9 cellular contexts compared by ENCODE assay signal in genomic region chr1:237736372-237737029, GRCh38.
DNase-seq lines count a peak whose midpoint lies in the region; ATAC-seq and TF ChIP-seq lines count a peak whose summit lies in the region.
"Had no signal": no experiment of that assay in that cellular context is flagged by ENCODE, and none has a peak within 500 bp of the region (broad histone marks: within the 10 kb centered on the region; RNA-seq: fewer than 3 reads in every experiment).

No MANE protein-coding gene starts in this region.

- no TSS peak for BruUV-seq in mammary epithelial cell (replicated peaks; lab: Mats Ljungman, UMichigan)

- no peak overlapping the region for H2BK120ac ChIP-seq in neuronal stem cell (ENCODE audit: low read depth, low read length)

- H2BK5ac ChIP-seq in neuronal stem cell (ENCODE audit: low read length) = no peak overlapping the region

- H3K4me1 ChIP-seq in mammary epithelial cell (ENCODE audit: insufficient read depth, low read length) (no peaks in the 10 kb centered on the region), neuronal stem cell (ENCODE audit: control insufficient read depth in 2 of 2, insufficient read depth in 1 of 2, low read depth in 1 of 2, low read length in 2 of 2) (peaks cover 0 to 4% of the 10 kb centered on the region in 2 donors), esophagus squamous epithelium (no peaks in the 10 kb centered on the region)
- H3K4me1 ChIP-seq: ascending aorta, parathyroid adenoma had no signal

- H3K4me2 ChIP-seq in mammary epithelial cell (ENCODE audit: insufficient read depth, low read depth, low read length) (no peak overlapping the region), neuronal stem cell (ENCODE audit: insufficient read depth, low read length, poor library complexity, severe bottlenecking) (no peak overlapping the region)

- intact Hi-C loops in mammary epithelial cell (cut with micrococcal nuclease) (loop anchor here (5.0 kb wide), 1 partner anchor 59 kb away; no protein-coding TSS in a partner anchor), esophagus squamous epithelium (cut with DNase I) (no loop called here)

- H3K27ac ChIP-seq in mammary epithelial cell (ENCODE audit: insufficient read depth, low read depth, low read length) (no peak overlapping the region), neuronal stem cell (replicated peaks; ENCODE audit: low read length) (no peak overlapping the region), esophagus squamous epithelium (no peak overlapping the region)
- H3K27ac ChIP-seq: ascending aorta, parathyroid adenoma had no signal

- no peak overlapping the region for H2BK15ac ChIP-seq in neuronal stem cell (ENCODE audit: low read length)

- H3K4me3 ChIP-seq in mammary epithelial cell (replicated peaks in 1 of 3; ENCODE audit: insufficient read depth in 1 of 3, low read depth in 2 of 3, low read length in 3 of 3) (no peak overlapping the region), neuronal stem cell (ENCODE audit: low read length in 2 of 2) (no peak overlapping the region), esophagus squamous epithelium (no peak overlapping the region)
- H3K4me3 ChIP-seq: ascending aorta had no signal

- H4K20me1 ChIP-seq in mammary epithelial cell (ENCODE audit: insufficient read depth, low read length) = no peaks in the 10 kb centered on the region

- in situ Hi-C loops in mammary epithelial cell (cut with MboI; ENCODE audit: low sequenced_read_pairs in 2 of 2) = no loop called here

- TF ChIP-seq CTCF in mammary epithelial cell (conservative IDR thresholded peaks at IDR 0.05 in 1 of 2, IDR thresholded peaks at IDR 0.05 in 1 of 2; ENCODE audit: extremely low read depth in 1 of 2, insufficient read depth in 1 of 2, low read depth in 1 of 2, low read length in 2 of 2) = peak; percentile 34 to 48
- TF ChIP-seq CTCF in esophagus squamous epithelium (IDR thresholded peaks at IDR 0.05) = no peak

- no peak overlapping the region for H4K8ac ChIP-seq in neuronal stem cell (ENCODE audit: low read depth, low read length)

- CTCF ChIA-PET in mammary epithelial cell (lab: Charles Lee; ENCODE audit: low non-redundant PET) = no interaction called here

- 67% methylated on average over 6 of the region's 8 CpGs for WGBS in mammary epithelial cell (ENCODE audit: low coverage, missing lambda C conversion rate)
- no CpG with 5 or more reads among the region's 8 CpGs for WGBS in neuronal stem cell (ENCODE audit: extremely low coverage in 2 of 2, insufficient read length in 2 of 2, insufficient replicate concordance in 1 of 2), 2 donors
- WGBS in esophagus squamous epithelium, 2 donors = 41 to 46% methylated on average over 7 to 8 of the region's 8 CpGs

- H3K36me3 ChIP-seq in mammary epithelial cell (ENCODE audit: insufficient read depth, low read length) (no peaks in the 10 kb centered on the region), neuronal stem cell (replicated peaks in 1 of 2; ENCODE audit: control insufficient read depth in 2 of 2, insufficient read depth in 2 of 2, low read length in 2 of 2) (no peaks in the 10 kb centered on the region), esophagus squamous epithelium (no peaks in the 10 kb centered on the region)

- H3K18ac ChIP-seq in neuronal stem cell (ENCODE audit: low read length) = no peak overlapping the region

- no peak for TF ChIP-seq POLR2A in esophagus squamous epithelium (IDR thresholded peaks at IDR 0.05)

- no peaks in the 10 kb centered on the region for H3K9me3 ChIP-seq in mammary epithelial cell (replicated peaks; ENCODE audit: insufficient read depth, low read length)
- no peaks in the 10 kb centered on the region for H3K9me3 ChIP-seq in neuronal stem cell (replicated peaks in 1 of 2; ENCODE audit: control insufficient read depth in 2 of 2, insufficient read depth in 1 of 2, low read depth in 1 of 2, low read length in 2 of 2)
- no peaks in the 10 kb centered on the region for H3K9me3 ChIP-seq in esophagus squamous epithelium
- H3K9me3 ChIP-seq: ascending aorta had no signal

- H2AFZ ChIP-seq in mammary epithelial cell (ENCODE audit: low read depth, low read length) (no peak overlapping the region), neuronal stem cell (ENCODE audit: low read length) (peak overlapping the region; percentile 81)
- H2AFZ ChIP-seq: parathyroid adenoma had no signal

- no peak overlapping the region for H4K91ac ChIP-seq in neuronal stem cell (ENCODE audit: low read depth, low read length, poor library complexity)

- H3K14ac ChIP-seq in neuronal stem cell (ENCODE audit: low read length) = no peak overlapping the region

- H2BK12ac ChIP-seq in neuronal stem cell (ENCODE audit: low read length) = no peak overlapping the region

- no peak overlapping the region for H2AK5ac ChIP-seq in neuronal stem cell (ENCODE audit: low read depth, low read length)

- H3K4ac ChIP-seq in neuronal stem cell (ENCODE audit: low read length) = no peak overlapping the region

- dilution Hi-C loops in mammary epithelial cell (cut with HindIII; ENCODE audit: low sequenced_read_pairs) = no loop called here

- no peaks in the 10 kb centered on the region for H3K79me2 ChIP-seq in mammary epithelial cell (ENCODE audit: insufficient read depth, low read length)
- H3K79me2 ChIP-seq: parathyroid adenoma had no signal

- DNase-seq in NCI-H1092 treated with DMSO at 0.1 percent for 48 hours (lab: John Stamatoyannopoulos, UW) (peak; percentile 71), mammary epithelial cell (peak; percentile 16), neuronal stem cell (ENCODE audit: low spot score) (no peak), medulla oblongata (ENCODE audit: extremely low spot score) (no peak), esophagus squamous epithelium (lab: John Stamatoyannopoulos, UW) (no peak), GDM1 (lab: John Stamatoyannopoulos, UW) (no peak)

- no peaks in the 10 kb centered on the region for H3K79me1 ChIP-seq in neuronal stem cell (ENCODE audit: low read depth, low read length)

- H3K27me3 ChIP-seq in mammary epithelial cell (ENCODE audit: insufficient read depth, low read length) (no peaks in the 10 kb centered on the region), neuronal stem cell (ENCODE audit: control insufficient read depth in 3 of 3, insufficient read depth in 3 of 3, low read depth in 1 of 3, low read length in 3 of 3) (no peaks in the 10 kb centered on the region), esophagus squamous epithelium (no peaks in the 10 kb centered on the region)
- H3K27me3 ChIP-seq: ascending aorta had no signal

- no peak overlapping the region for H3K23ac ChIP-seq in neuronal stem cell (ENCODE audit: low read depth, low read length, poor library complexity)

- H3K9ac ChIP-seq in mammary epithelial cell (ENCODE audit: insufficient read depth, low read length) = no peak overlapping the region
- H3K9ac ChIP-seq in neuronal stem cell (ENCODE audit: low read depth, low read length, poor library complexity) = no peak overlapping the region
- H3K9ac ChIP-seq: parathyroid adenoma had no signal

- peak; percentile 56 for ATAC-seq in GM18868 (IDR thresholded peaks at IDR 0.05; ENCODE audit: unreplicated experiment)

Comparison
In these comparisons a context has a peak if more than half of its experiments do, and no peak if none do; other contexts are left out.
1. DNase-seq: peak in NCI-H1092 treated with DMSO at 0.1 percent for 48 hours (single experiment) and mammary epithelial cell (single experiment); none in neuronal stem cell (single experiment), medulla oblongata (single experiment), esophagus squamous epithelium (single experiment) and GDM1 (single experiment).
2. CTCF ChIP-seq: peak in mammary epithelial cell (2 of 2); none in esophagus squamous epithelium (0 of 6).